9 cellular contexts compared by ENCODE assay signal in genomic region chr14:104724407-104724980, GRCh38. TPM values are rescaled to one million over a fixed set of nuclear protein-coding genes. Genes with fewer than 3 reads are reported as not detected.
A peak's percentile ranks its signal among the peaks of the same experiment; 100 is the strongest.
DNase-seq lines count a peak whose midpoint lies in the region; ATAC-seq, FAIRE-seq and TF ChIP-seq lines count a peak whose summit lies in the region.
"Had no signal": no experiment of that assay in that cellular context is flagged by ENCODE, and none has a peak within 500 bp of the region (broad histone marks: within the 10 kb centered on the region; RNA-seq: fewer than 3 reads in every experiment).

No MANE protein-coding gene starts in this region.

- peak in 4 of 5 donors; percentile 13 to 47 (median 16) for DNase-seq in CD4-positive, alpha-beta memory T cell
- DNase-seq in Karpas-422 (no peak), kidney (peak; percentile 90), cerebellar cortex (ENCODE audit: low spot score) (no peak), NCI-H2081 treated with DMSO at 0.1 percent for 48 hours (lab: John Stamatoyannopoulos, UW) (no peak)
- DNase-seq in activated naive CD8-positive, alpha-beta T cell treated with anti-CD3 and anti-CD28 coated beads, Interleukin-2, amount 50 U/mL, for 24 hours: peak; percentile 22
- peak; percentile 11 for DNase-seq in stimulated activated naive CD4-positive, alpha-beta T cell treated with Interleukin-2 at 50 U/mL for 16 hours (lab: John Stamatoyannopoulos, UW)
- no peak for DNase-seq in effector CD4-positive, alpha-beta T cell

- H3K79me2 ChIP-seq in Karpas-422 (ENCODE audit: low read length): no peaks in the 10 kb centered on the region

- H3K9ac ChIP-seq in Karpas-422 (ENCODE audit: low read length): peak overlapping the region; percentile 71
- H3K9ac ChIP-seq in kidney (ENCODE audit: low read length in 2 of 2): peak overlapping the region; percentile 32 to 71

- H4K20me1 ChIP-seq in Karpas-422 (ENCODE audit: insufficient read depth, low read depth, low read length): peaks cover 4% of the 10 kb centered on the region; the same call in 1 of the 2 replicates

- no peaks in the 10 kb centered on the region for H3K27me3 Mint-ChIP-seq in CD4-positive, alpha-beta memory T cell
- H3K27me3 Mint-ChIP-seq in activated naive CD8-positive, alpha-beta T cell treated with anti-CD3 and anti-CD28 coated beads, Interleukin-2, amount 50 U/mL, for 24 hours: peaks cover 2% of the 10 kb centered on the region

- CTCF ChIA-PET in CD4-positive, alpha-beta memory T cell (lab: Charles Lee; ENCODE audit: partially characterized antibody): interaction anchor here (3.8 kb wide), 1 partner anchor 28 kb away, joined by 16 read pairs; the partner anchor contains the start of gene SIVA1

- no peak for FAIRE-seq in kidney (lab: Jason Lieb, UNC)
- FAIRE-seq: islet of Langerhans had no signal

- no peak for TF ChIP-seq CTCF in kidney (IDR thresholded peaks at IDR 0.05; ENCODE audit: borderline replicate concordance, extremely low read depth, insufficient read depth)

- peak overlapping the region in 1 of 2 donors; percentile 63 for H3K4me3 ChIP-seq in CD4-positive, alpha-beta memory T cell (ENCODE audit: low read length in 2 of 2)
- H3K4me3 ChIP-seq in Karpas-422 (ENCODE audit: low read length) (peak overlapping the region; percentile 75), kidney (ENCODE audit: low read length in 2 of 2) (peak overlapping the region; percentile 56 to 66)

- peak overlapping the region; percentile 72; the same call in 1 of the 2 replicates for H2AFZ ChIP-seq in Karpas-422 (ENCODE audit: low read length)

- peak; percentile 7 for ATAC-seq in activated naive CD8-positive, alpha-beta T cell treated with anti-CD3 and anti-CD28 coated beads, Interleukin-2, amount 50 U/mL, for 24 hours

- H3K27me3 ChIP-seq in CD4-positive, alpha-beta memory T cell (ENCODE audit: insufficient read depth, low read length): no peaks in the 10 kb centered on the region
- no peaks in the 10 kb centered on the region for H3K27me3 ChIP-seq in Karpas-422 (ENCODE audit: low read length)

- no peaks in the 10 kb centered on the region for H3K4me1 Mint-ChIP-seq in CD4-positive, alpha-beta memory T cell
- H3K4me1 Mint-ChIP-seq in activated naive CD8-positive, alpha-beta T cell treated with anti-CD3 and anti-CD28 coated beads, Interleukin-2, amount 50 U/mL, for 24 hours: no peaks in the 10 kb centered on the region

- peak overlapping the region; percentile 89 for H3K4me2 ChIP-seq in Karpas-422 (ENCODE audit: low read depth, low read length, poor library complexity, severe bottlenecking)

- H3K9me2 ChIP-seq in Karpas-422 (replicated peaks; ENCODE audit: insufficient read depth, low read length): no peaks in the 10 kb centered on the region

- intact Hi-C loops in CD4-positive, alpha-beta memory T cell (cut with micrococcal nuclease): loop anchor here (1.0 kb wide), 1 partner anchor 28 kb away; no protein-coding TSS in a partner anchor
- intact Hi-C loops in kidney (cut with DNase I): no loop called here

- peak overlapping the region in 6 of 8 donors; percentile 30 to 61 (median 46) for H3K4me3 Mint-ChIP-seq in CD4-positive, alpha-beta memory T cell
- peak overlapping the region; percentile 32 for H3K4me3 Mint-ChIP-seq in activated naive CD8-positive, alpha-beta T cell treated with anti-CD3 and anti-CD28 coated beads, Interleukin-2, amount 50 U/mL, for 24 hours

- H3K9me3 ChIP-seq in CD4-positive, alpha-beta memory T cell (ENCODE audit: control insufficient read depth in 1 of 2, low read length in 2 of 2): no peaks in the 10 kb centered on the region
- H3K9me3 ChIP-seq in Karpas-422 (ENCODE audit: low read length) (no peaks in the 10 kb centered on the region), kidney (ENCODE audit: control insufficient read depth in 1 of 2, low read length in 2 of 2) (no peaks in the 10 kb centered on the region)

- POLR2A ChIA-PET in CD4-positive, alpha-beta memory T cell (lab: Charles Lee; ENCODE audit: partially characterized antibody): interaction anchor here (4.2 kb wide), 1 partner anchor 29 kb away, joined by 21 read pairs; the partner anchor contains the start of gene SIVA1

- peak overlapping the region; percentile 21 for H3K27ac ChIP-seq in CD4-positive, alpha-beta memory T cell (ENCODE audit: low read depth, low read length)
- H3K27ac ChIP-seq in Karpas-422 (ENCODE audit: low read length) (no peak overlapping the region), kidney (ENCODE audit: low read depth in 2 of 2, low read length in 2 of 2) (peak overlapping the region; percentile 37 to 51)

- H3K36me3 Mint-ChIP-seq in CD4-positive, alpha-beta memory T cell: peaks cover 0 to 5% of the 10 kb centered on the region in 2 donors
- H3K36me3 Mint-ChIP-seq in activated naive CD8-positive, alpha-beta T cell treated with anti-CD3 and anti-CD28 coated beads, Interleukin-2, amount 50 U/mL, for 24 hours (ENCODE audit: low read depth): no peaks in the 10 kb centered on the region

- peaks cover 0 to 3% (median 0%) of the 10 kb centered on the region in 8 donors for H3K9me3 Mint-ChIP-seq in CD4-positive, alpha-beta memory T cell
- H3K9me3 Mint-ChIP-seq in activated naive CD8-positive, alpha-beta T cell treated with anti-CD3 and anti-CD28 coated beads, Interleukin-2, amount 50 U/mL, for 24 hours: no peaks in the 10 kb centered on the region

- H3K36me3 ChIP-seq in CD4-positive, alpha-beta memory T cell (ENCODE audit: insufficient read depth, low read length): no peaks in the 10 kb centered on the region
- H3K36me3 ChIP-seq in Karpas-422 (ENCODE audit: insufficient read depth, low read length) (no peaks in the 10 kb centered on the region), kidney (ENCODE audit: control insufficient read depth in 1 of 2, insufficient read depth in 2 of 2, low read length in 2 of 2) (peaks cover 2 to 3% of the 10 kb centered on the region in 2 donors)

- no peak overlapping the region for H3K27ac Mint-ChIP-seq in CD4-positive, alpha-beta memory T cell
- no peak overlapping the region for H3K27ac Mint-ChIP-seq in activated naive CD8-positive, alpha-beta T cell treated with anti-CD3 and anti-CD28 coated beads, Interleukin-2, amount 50 U/mL, for 24 hours

- peaks cover 10% of the 10 kb centered on the region for H3K4me1 ChIP-seq in CD4-positive, alpha-beta memory T cell (ENCODE audit: insufficient read depth, low read length)
- H3K4me1 ChIP-seq in Karpas-422 (ENCODE audit: low read length) (peaks cover 16% of the 10 kb centered on the region), kidney (ENCODE audit: control insufficient read depth in 1 of 2, insufficient read depth in 1 of 2, low read depth in 1 of 2, low read length in 2 of 2) (peaks cover 5 to 29% of the 10 kb centered on the region in 2 donors)

RNA-seq across cellular contexts. Expression of gene ADSS1, which starts 0.5 kb away (rescaled TPM):
- total RNA-seq in CD4-positive, alpha-beta memory T cell: 1 to 10 TPM; 1.5 TPM
- polyA plus RNA-seq in CD4-positive, alpha-beta memory T cell: 1 to 10 TPM in 1 of 2 donors, under 1 TPM in 1; 0.16 to 1.8 TPM
- 2.8 and 5.3 TPM in 2 replicates for total RNA-seq in Karpas-422 (2014; rRNA removed; shearing (Covaris generic); ENCODE audit: low replicate concordance)
- 7.5 TPM for total RNA-seq in kidney
- 16.5 TPM for polyA plus RNA-seq in kidney (ENCODE audit: insufficient read depth, low read depth, low replicate concordance)

RNA-seq across cellular contexts. Expression of gene SIVA1, which starts 28.5 kb away (rescaled TPM):
- 10 to 100 TPM; 69.3 to 80.2 TPM for total RNA-seq in CD4-positive, alpha-beta memory T cell
- 100 to 1,000 TPM; 208 to 266 TPM for polyA plus RNA-seq in CD4-positive, alpha-beta memory T cell
- total RNA-seq in Karpas-422 (2014; rRNA removed; shearing (Covaris generic); ENCODE audit: low replicate concordance): 68.1 and 212 TPM in 2 replicates
- 65.7 TPM for total RNA-seq in kidney
- polyA plus RNA-seq in kidney (ENCODE audit: insufficient read depth, low read depth, low replicate concordance): 124 TPM

RNA-seq across cellular contexts. Expression of gene INF2, which starts 35.1 kb away (rescaled TPM):
- total RNA-seq in CD4-positive, alpha-beta memory T cell: 10 to 100 TPM; 93.1 to 96.8 TPM
- 10 to 100 TPM in 1 of 2 donors, 1 to 10 TPM in 1; 4.0 to 11.6 TPM for polyA plus RNA-seq in CD4-positive, alpha-beta memory T cell
- total RNA-seq in Karpas-422 (2014; rRNA removed; shearing (Covaris generic); ENCODE audit: low replicate concordance): 2.3 and 4.4 TPM in 2 replicates
- 82.7 TPM for total RNA-seq in kidney
- 58.5 TPM for polyA plus RNA-seq in kidney (ENCODE audit: insufficient read depth, low read depth, low replicate concordance)

Comparison
In these comparisons a context has a peak if more than half of its experiments do, and no peak if none do; other contexts are left out.
1. DNase-seq: peak in CD4-positive, alpha-beta memory T cell (4 of 5), activated naive CD8-positive, alpha-beta T cell treated with anti-CD3 and anti-CD28 coated beads, Interleukin-2, amount 50 U/mL, for 24 hours (single experiment), kidney (single experiment) and stimulated activated naive CD4-positive, alpha-beta T cell treated with Interleukin-2 at 50 U/mL for 16 hours (single experiment); none in Karpas-422 (single experiment), cerebellar cortex (single experiment), effector CD4-positive, alpha-beta T cell (single experiment) and NCI-H2081 treated with DMSO at 0.1 percent for 48 hours (single experiment).
2. RNA of gene INF2, which starts 35.1 kb away (total RNA-seq): 93.1 to 96.8 TPM in CD4-positive, alpha-beta memory T cell and 82.7 TPM in kidney (single experiment); 2.3 to 4.4 TPM in Karpas-422; every median in the first group is over 10 times any median in the second.